In genomic region chr3:131053021-131053420, GRCh38 we compare ENCODE assay signal across 12 cellular contexts. TPM values are rescaled to one million over a fixed set of nuclear protein-coding genes. Genes with fewer than 3 reads are reported as not detected.
DNase-seq lines count a peak whose midpoint lies in the region; ATAC-seq, FAIRE-seq and TF ChIP-seq lines count a peak whose summit lies in the region.
"Had no signal": no experiment of that assay in that cellular context is flagged by ENCODE, and none has a peak within 500 bp of the region (broad histone marks: within the 10 kb centered on the region; RNA-seq: fewer than 3 reads in every experiment).

No MANE protein-coding gene starts in this region.

- no peaks in the 10 kb centered on the region for H3K27me3 Mint-ChIP-seq in endothelial cell (ENCODE audit: unreplicated experiment)

- FAIRE-seq in A204.1 (lab: Jason Lieb, UNC), result peak; percentile 23
- FAIRE-seq: colon had no signal

- ATAC-seq in RWPE2 (ENCODE audit: low read depth) (no peak), HG03196 (IDR thresholded peaks at IDR 0.05; ENCODE audit: unreplicated experiment) (no peak), GM19463 (IDR thresholded peaks at IDR 0.05; ENCODE audit: unreplicated experiment) (no peak), HG02938 (IDR thresholded peaks at IDR 0.05; ENCODE audit: unreplicated experiment) (no peak)
- ATAC-seq: left lobe of liver had no signal

- no peak overlapping the region for H3K4me3 Mint-ChIP-seq in endothelial cell (ENCODE audit: unreplicated experiment)

- H3K36me3 Mint-ChIP-seq in endothelial cell (ENCODE audit: low read depth, unreplicated experiment), result no peaks in the 10 kb centered on the region

- DNase-seq in RWPE2 (ENCODE audit: low spot score) (no peak), fibroblast of villous mesenchyme (ENCODE audit: low read depth) (peak; percentile 23), endothelial cell (ENCODE audit: low spot score) (no peak)
- DNase-seq: KG1 had no signal

- no peak overlapping the region for H3K27ac Mint-ChIP-seq in endothelial cell (ENCODE audit: unreplicated experiment)

- no peaks in the 10 kb centered on the region for H3K9me3 ChIP-seq in RWPE2 (ENCODE audit: severe bottlenecking)
- H3K9me3 ChIP-seq: SJSA1 had no signal

- TF ChIP-seq CTCF in GM12873 (IDR thresholded peaks at IDR 0.05; ENCODE audit: insufficient read depth, low read depth, low read length, missing control alignments) (peak; percentile 12), RWPE2 (IDR thresholded peaks at IDR 0.05; ENCODE audit: poor library complexity, severe bottlenecking) (peak; percentile 61), fibroblast of villous mesenchyme (IDR thresholded peaks at IDR 0.05; ENCODE audit: insufficient read depth, low read depth, low read length) (peak; percentile 37), endothelial cell (IDR thresholded peaks at IDR 0.05; ENCODE audit: unreplicated experiment) (no peak)

- H3K36me3 ChIP-seq in RWPE2 (ENCODE audit: low read depth), result no peaks in the 10 kb centered on the region
- H3K36me3 ChIP-seq: SJSA1 had no signal

- no peaks in the 10 kb centered on the region for H3K27me3 ChIP-seq in RWPE2 (ENCODE audit: insufficient read depth, poor library complexity, severe bottlenecking)
- H3K27me3 ChIP-seq: SJSA1 had no signal

- H3K4me1 ChIP-seq in RWPE2 (ENCODE audit: insufficient read depth, poor library complexity, severe bottlenecking), result no peaks in the 10 kb centered on the region
- H3K4me1 ChIP-seq: SJSA1 had no signal

- no peak overlapping the region for H3K4me3 ChIP-seq in RWPE2 (ENCODE audit: severe bottlenecking)
- H3K4me3 ChIP-seq in fibroblast of villous mesenchyme (ENCODE audit: low read depth, low read length), result no peak overlapping the region
- H3K4me3 ChIP-seq: SJSA1 had no signal

- H3K27ac ChIP-seq in RWPE2 (ENCODE audit: poor library complexity, severe bottlenecking), result no peak overlapping the region
- H3K27ac ChIP-seq: SJSA1 had no signal

- no peaks in the 10 kb centered on the region for H3K9me3 Mint-ChIP-seq in endothelial cell (ENCODE audit: unreplicated experiment)

- peaks cover 7% of the 10 kb centered on the region for H3K4me1 Mint-ChIP-seq in endothelial cell (ENCODE audit: unreplicated experiment)

RNA-seq across cellular contexts. Expression of gene NEK11, which starts 26.3 kb away (rescaled TPM):
- 7.7 and 10.4 TPM in 2 replicates for total RNA-seq in fibroblast of villous mesenchyme
- 9.6 TPM for total RNA-seq in endothelial cell (ENCODE audit: unreplicated experiment)

RNA-seq across cellular contexts. Expression of gene ASTE1, which starts 26.4 kb away (rescaled TPM):
- total RNA-seq in fibroblast of villous mesenchyme (7.3 and 9.0 TPM in 2 replicates), endothelial cell (ENCODE audit: unreplicated experiment) (5.5 TPM)
